In genomic region chr9:114001794-114002261, GRCh38 we compare ENCODE assay signal across 1 cellular context.
TF ChIP-seq lines count a peak whose summit lies in the region.

No MANE protein-coding gene starts in this region.

TF ChIP-seq in GM23338, 12 proteins besides CTCF, POLR2A, EP300 and RAD21 (continued from another document):
- TF ChIP-seq ZNF462 (CRISPR knock-in tag; IDR thresholded peaks at IDR 0.05) (no peak), JUNB (IDR thresholded peaks at IDR 0.05; ENCODE audit: unreplicated experiment) (no peak), ZNF331 (CRISPR knock-in tag; IDR thresholded peaks at IDR 0.05; ENCODE audit: low read depth) (no peak), NANOG (IDR thresholded peaks at IDR 0.05; ENCODE audit: borderline replicate concordance) (no peak), EZH2phosphoT487 (IDR thresholded peaks at IDR 0.05; ENCODE audit: unreplicated experiment) (no peak), ETS1 (IDR thresholded peaks at IDR 0.05) (no peak), CREB1 (CRISPR knock-in tag; IDR thresholded peaks at IDR 0.05; ENCODE audit: low read depth) (no peak), POLR2AphosphoS5 (IDR thresholded peaks at IDR 0.05; ENCODE audit: low read depth) (no peak), STAT1 (IDR thresholded peaks at IDR 0.05; ENCODE audit: unreplicated experiment) (no peak)
- TF ChIP-seq, protein P1, sequence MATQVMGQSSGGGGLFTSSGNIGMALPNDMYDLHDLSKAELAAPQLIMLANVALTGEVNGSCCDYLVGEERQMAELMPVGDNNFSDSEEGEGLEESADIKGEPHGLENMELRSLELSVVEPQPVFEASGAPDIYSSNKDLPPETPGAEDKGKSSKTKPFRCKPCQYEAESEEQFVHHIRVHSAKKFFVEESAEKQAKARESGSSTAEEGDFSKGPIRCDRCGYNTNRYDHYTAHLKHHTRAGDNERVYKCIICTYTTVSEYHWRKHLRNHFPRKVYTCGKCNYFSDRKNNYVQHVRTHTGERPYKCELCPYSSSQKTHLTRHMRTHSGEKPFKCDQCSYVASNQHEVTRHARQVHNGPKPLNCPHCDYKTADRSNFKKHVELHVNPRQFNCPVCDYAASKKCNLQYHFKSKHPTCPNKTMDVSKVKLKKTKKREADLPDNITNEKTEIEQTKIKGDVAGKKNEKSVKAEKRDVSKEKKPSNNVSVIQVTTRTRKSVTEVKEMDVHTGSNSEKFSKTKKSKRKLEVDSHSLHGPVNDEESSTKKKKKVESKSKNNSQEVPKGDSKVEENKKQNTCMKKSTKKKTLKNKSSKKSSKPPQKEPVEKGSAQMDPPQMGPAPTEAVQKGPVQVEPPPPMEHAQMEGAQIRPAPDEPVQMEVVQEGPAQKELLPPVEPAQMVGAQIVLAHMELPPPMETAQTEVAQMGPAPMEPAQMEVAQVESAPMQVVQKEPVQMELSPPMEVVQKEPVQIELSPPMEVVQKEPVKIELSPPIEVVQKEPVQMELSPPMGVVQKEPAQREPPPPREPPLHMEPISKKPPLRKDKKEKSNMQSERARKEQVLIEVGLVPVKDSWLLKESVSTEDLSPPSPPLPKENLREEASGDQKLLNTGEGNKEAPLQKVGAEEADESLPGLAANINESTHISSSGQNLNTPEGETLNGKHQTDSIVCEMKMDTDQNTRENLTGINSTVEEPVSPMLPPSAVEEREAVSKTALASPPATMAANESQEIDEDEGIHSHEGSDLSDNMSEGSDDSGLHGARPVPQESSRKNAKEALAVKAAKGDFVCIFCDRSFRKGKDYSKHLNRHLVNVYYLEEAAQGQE (IDR thresholded peaks at IDR 0.05; ENCODE audit: unreplicated experiment), result no peak
